ENCODE assay signal across 17 cellular contexts in genomic region chr10:97434055-97434454, GRCh38. TPM values are rescaled to one million over a fixed set of nuclear protein-coding genes. Genes with fewer than 3 reads are reported as not detected.
DNase-seq lines count a peak whose midpoint lies in the region; ATAC-seq, FAIRE-seq and TF ChIP-seq lines count a peak whose summit lies in the region.
"Had no signal": no experiment of that assay in that cellular context is flagged by ENCODE, and none has a peak within 500 bp of the region (broad histone marks: within the 10 kb centered on the region; RNA-seq: fewer than 3 reads in every experiment).

No MANE protein-coding gene starts in this region.

- intact Hi-C loops in activated CD4-positive, alpha-beta T cell treated with anti-CD3 and anti-CD28 coated beads for 36 hours (cut with DNase I, micrococcal nuclease): no loop called here
- intact Hi-C loops in HepG2 (cut with micrococcal nuclease; ENCODE audit: unreplicated experiment): no loop called here

- H3K9me3 ChIP-seq in HepG2 (ENCODE audit: low read length): no peaks in the 10 kb centered on the region
- H3K9me3 ChIP-seq: upper lobe of left lung had no signal

- BruUV-seq in HepG2 (replicated peaks; lab: Mats Ljungman, UMichigan): no TSS peak

- CTCF ChIA-PET in activated CD4-positive, alpha-beta T cell treated with anti-CD3 and anti-CD28 coated beads for 36 hours (lab: Charles Lee): interaction anchor here (0.9 to 2.9 kb wide), 2 partner anchors 10 to 21 kb away, joined by 3 to 15 read pairs; no protein-coding TSS in a partner anchor
- CTCF ChIA-PET in RWPE1 (lab: Yijun Ruan, JAX) (interaction anchor here (0.6 to 1.2 kb wide), 4 partner anchors 9 to 34 kb away, joined by 3 to 4 read pairs (median 3); no protein-coding TSS in a partner anchor), HepG2 (lab: Yijun Ruan, JAX; ENCODE audit: low intra/inter-chr PET ratio, low total read pairs) (no interaction called here)

- DNase-seq in activated CD4-positive, alpha-beta T cell treated with anti-CD3 and anti-CD28 coated beads for 36 hours: no peak
- DNase-seq in activated CD4-positive, alpha-beta T cell treated with anti-CD3 and anti-CD28 coated beads, Interleukin-2, amount 50 U/mL, for 4 hours: no peak
- DNase-seq in GM12892 (ENCODE audit: insufficient read length): no peak
- no peak for DNase-seq in RWPE1 (ENCODE audit: low spot score)
- no peak for DNase-seq in HepG2 (ENCODE audit: low spot score)
- DNase-seq in T-helper 2 cell treated with Interferon-gamma antibody and Interleukin-4, amounts not matched to agents 5 μg/mL and 100 μg/mL, for 36 hours (ENCODE audit: low spot score): no peak
- no peak for DNase-seq in effector CD4-positive, alpha-beta T cell
- DNase-seq: activated CD4-positive, alpha-beta T cell treated with anti-CD3 and anti-CD28 coated beads for 48 hours; activated gamma-delta T cell treated with Interleukin-2 at 50 U/mL for 16 hours; EL; GOT3; PC-9; upper lobe of left lung had no signal

- H3K27ac Mint-ChIP-seq in activated CD4-positive, alpha-beta T cell treated with anti-CD3 and anti-CD28 coated beads for 36 hours: peak overlapping the region; percentile 56
- H3K27ac Mint-ChIP-seq in T-helper 2 cell treated with Interferon-gamma antibody and Interleukin-4, amounts not matched to agents 5 μg/mL and 100 μg/mL, for 36 hours: no peak overlapping the region
- H3K27ac Mint-ChIP-seq: T-helper 1 cell treated with Interleukin-12 subunit alpha and Interleukin-12 subunit beta and Interleukin-4 antibody, amounts not matched to agents 30 μg/mL and 1 μg/mL, for 36 hours had no signal

- peak; percentile 45 for ATAC-seq in activated CD4-positive, alpha-beta T cell treated with anti-CD3 and anti-CD28 coated beads for 36 hours
- peak; percentile 69 for ATAC-seq in HepG2
- ATAC-seq in HG03280 (IDR thresholded peaks at IDR 0.05; ENCODE audit: unreplicated experiment): no peak

- in situ Hi-C loops in HepG2 (cut with HindIII; ENCODE audit: extremely low pct_ligation_motif_present, low pct_unique_long_range_greater_than_20kb): no loop called here

- peaks cover 16% of the 10 kb centered on the region for H3K4me1 Mint-ChIP-seq in activated CD4-positive, alpha-beta T cell treated with anti-CD3 and anti-CD28 coated beads for 36 hours
- H3K4me1 Mint-ChIP-seq in T-helper 2 cell treated with Interferon-gamma antibody and Interleukin-4, amounts not matched to agents 5 μg/mL and 100 μg/mL, for 36 hours (ENCODE audit: low read depth): peaks cover 8% of the 10 kb centered on the region

- no peak overlapping the region for H3K4me3 ChIP-seq in HepG2 (replicated peaks in 1 of 3; ENCODE audit: insufficient read depth in 1 of 3, low read depth in 2 of 3, low read length in 3 of 3)
- H3K4me3 ChIP-seq: PC-9, upper lobe of left lung had no signal

- peaks cover 53% of the 10 kb centered on the region for H3K36me3 Mint-ChIP-seq in activated CD4-positive, alpha-beta T cell treated with anti-CD3 and anti-CD28 coated beads for 36 hours (ENCODE audit: low read depth)
- peaks cover 54% of the 10 kb centered on the region for H3K36me3 Mint-ChIP-seq in T-helper 2 cell treated with Interferon-gamma antibody and Interleukin-4, amounts not matched to agents 5 μg/mL and 100 μg/mL, for 36 hours (ENCODE audit: low read depth)

- H3K27ac ChIP-seq in RWPE1: peak overlapping the region; percentile 56
- no peak overlapping the region for H3K27ac ChIP-seq in HepG2 (ENCODE audit: extremely low read length, insufficient read depth, low read length)
- H3K27ac ChIP-seq: upper lobe of left lung had no signal

- TF ChIP-seq CTCF in RWPE1 (conservative IDR thresholded peaks at IDR 0.05; ENCODE audit: low read depth) (no peak), HepG2 (CRISPR knock-in tag; IDR thresholded peaks at IDR 0.05) (0 out of 2 replicates have a peak, but pooled peaks have one; percentile 21)

- no peak overlapping the region for H3K9ac ChIP-seq in HepG2 (ENCODE audit: insufficient read depth, low read depth, low read length)

- peaks cover 15% of the 10 kb centered on the region for H3K4me1 ChIP-seq in HepG2 (ENCODE audit: insufficient read depth, low read length)

- H3K27me3 Mint-ChIP-seq in activated CD4-positive, alpha-beta T cell treated with anti-CD3 and anti-CD28 coated beads for 36 hours: no peaks in the 10 kb centered on the region
- no peaks in the 10 kb centered on the region for H3K27me3 Mint-ChIP-seq in T-helper 2 cell treated with Interferon-gamma antibody and Interleukin-4, amounts not matched to agents 5 μg/mL and 100 μg/mL, for 36 hours (ENCODE audit: low read depth)

- peaks cover 15% of the 10 kb centered on the region for H4K20me1 ChIP-seq in HepG2 (ENCODE audit: insufficient read depth, low read length)

- POLR2A ChIA-PET in activated CD4-positive, alpha-beta T cell treated with anti-CD3 and anti-CD28 coated beads for 36 hours (lab: Charles Lee): interaction anchor here (0.8 to 2.1 kb wide), 3 partner anchors 16 to 33 kb away, joined by 3 to 9 read pairs (median 4); partner anchors contain the start of gene RRP12
- POLR2A ChIA-PET in RWPE1 (lab: Yijun Ruan, JAX; ENCODE audit: low non-redundant PET): no interaction called here
- POLR2A ChIA-PET in HepG2 (lab: Yijun Ruan, JAX): interaction anchor here (1.3 to 1.5 kb wide), 3 partner anchors 11 to 26 kb away, joined by 3 to 4 read pairs (median 4); no protein-coding TSS in a partner anchor

- H3K36me3 ChIP-seq in HepG2 (replicated peaks in 1 of 2; ENCODE audit: control insufficient read depth in 1 of 2, insufficient read depth in 2 of 2, low read length in 2 of 2): peaks cover 10 to 51% of the 10 kb centered on the region in 2 experiments

- TF ChIP-seq POLR2A in GM12892 (IDR thresholded peaks at IDR 0.05; ENCODE audit: low read depth, low read length): peak; percentile 40; the same call in 1 of the 2 replicates
- 0 out of 4 replicates have a peak, but pooled peaks of 1 of the 2 experiments have one; percentile 20 for TF ChIP-seq POLR2A in HepG2 (IDR thresholded peaks at IDR 0.05; ENCODE audit: insufficient read depth in 1 of 2, low read depth in 2 of 2, low read length in 2 of 2)

- peaks cover 10% of the 10 kb centered on the region for H3K79me2 ChIP-seq in HepG2 (ENCODE audit: insufficient read depth, low read length)

- no peak overlapping the region for H3K4me3 Mint-ChIP-seq in activated CD4-positive, alpha-beta T cell treated with anti-CD3 and anti-CD28 coated beads for 36 hours
- H3K4me3 Mint-ChIP-seq in T-helper 2 cell treated with Interferon-gamma antibody and Interleukin-4, amounts not matched to agents 5 μg/mL and 100 μg/mL, for 36 hours: no peak overlapping the region
- H3K4me3 Mint-ChIP-seq: T-helper 1 cell treated with Interleukin-12 subunit alpha and Interleukin-12 subunit beta and Interleukin-4 antibody, amounts not matched to agents 30 μg/mL and 1 μg/mL, for 36 hours had no signal

- H3K27me3 ChIP-seq in HepG2 (ENCODE audit: control insufficient read depth in 1 of 2, insufficient read depth in 2 of 2, low read length in 2 of 2): no peaks in the 10 kb centered on the region
- H3K27me3 ChIP-seq: upper lobe of left lung had no signal

- no peak for TF ChIP-seq RAD21 in HepG2 (CRISPR knock-in tag; IDR thresholded peaks at IDR 0.05)

- FAIRE-seq in GM12892 (lab: Jason Lieb, UNC) (no peak), HepG2 (lab: Jason Lieb, UNC) (no peak)
- FAIRE-seq: endometrium, keratinocyte had no signal

- TF ChIP-seq EP300 in HepG2 (IDR thresholded peaks at IDR 0.05; ENCODE audit: low read depth in 2 of 2, low read length in 2 of 2) (no peak), HepG2 (CRISPR knock-in tag; IDR thresholded peaks at IDR 0.05; ENCODE audit: borderline replicate concordance) (no peak)

- no peak overlapping the region for H2AFZ ChIP-seq in HepG2 (ENCODE audit: low read length)
- H2AFZ ChIP-seq: PC-9 had no signal

- H3K9me3 Mint-ChIP-seq in activated CD4-positive, alpha-beta T cell treated with anti-CD3 and anti-CD28 coated beads for 36 hours (ENCODE audit: low read depth): no peaks in the 10 kb centered on the region
- no peaks in the 10 kb centered on the region for H3K9me3 Mint-ChIP-seq in T-helper 2 cell treated with Interferon-gamma antibody and Interleukin-4, amounts not matched to agents 5 μg/mL and 100 μg/mL, for 36 hours
- H3K9me3 Mint-ChIP-seq: T-helper 1 cell treated with Interleukin-12 subunit alpha and Interleukin-12 subunit beta and Interleukin-4 antibody, amounts not matched to agents 30 μg/mL and 1 μg/mL, for 36 hours had no signal

- H3K4me2 ChIP-seq in HepG2 (ENCODE audit: low read depth, low read length): no peak overlapping the region
- H3K4me2 ChIP-seq: PC-9 had no signal

RNA-seq across cellular contexts. Expression of gene PGAM1, which starts 8.1 kb away (rescaled TPM):
- 1,000 to 10,000 TPM; 1,151 to 1,499 TPM for total RNA-seq in activated CD4-positive, alpha-beta T cell treated with anti-CD3 and anti-CD28 coated beads for 36 hours
- 1,051 TPM for polyA plus RNA-seq in GM12892 (2012; ENCODE audit: missing spikeins)
- total RNA-seq in HepG2 (2016; rRNA removed; fragmentation: Illumina TruSeq; extraction: Trizol): 354 and 442 TPM in 2 replicates
- 44.3 and 47.0 TPM in 2 replicates for total RNA-seq in HepG2 (2016; cell fraction: cytosol; rRNA removed; fragmentation: Illumina TruSeq; extraction: Trizol; ENCODE audit: low read depth)
- total RNA-seq in HepG2 (2016; cell fraction: insoluble cytoplasmic fraction; rRNA removed; fragmentation: Illumina TruSeq; extraction: Trizol): 352 and 439 TPM in 2 replicates
- total RNA-seq in HepG2 (2016; cell fraction: membrane; rRNA removed; fragmentation: Illumina TruSeq; extraction: Trizol): 128 and 141 TPM in 2 replicates
- total RNA-seq in HepG2 (2016; cell fraction: nucleus; rRNA removed; fragmentation: Illumina TruSeq; extraction: Trizol): 126 and 144 TPM in 2 replicates
- polyA plus RNA-seq in HepG2 (2011; rRNA removed): 403 and 483 TPM in 2 replicates
- 471 and 548 TPM in 2 replicates for polyA plus RNA-seq in HepG2 (2011; cell fraction: cytosol; rRNA removed)
- polyA plus RNA-seq in HepG2 (2011; cell fraction: nucleus; rRNA removed): 110 and 124 TPM in 2 replicates
- polyA plus RNA-seq in HepG2 (2012): 318 and 342 TPM in 2 replicates
- polyA plus RNA-seq in HepG2 (2016; cell fraction: cytosol; fragmentation: Illumina TruSeq; extraction: Trizol; ENCODE audit: low read depth): 50.9 and 54.4 TPM in 2 replicates
- polyA plus RNA-seq in HepG2 (2016; cell fraction: insoluble cytoplasmic fraction; fragmentation: Illumina TruSeq; extraction: Trizol; ENCODE audit: low read depth): 474 and 488 TPM in 2 replicates
- polyA plus RNA-seq in HepG2 (2016; cell fraction: membrane; fragmentation: Illumina TruSeq; extraction: Trizol; ENCODE audit: low read depth): 112 and 113 TPM in 2 replicates
- 181 and 193 TPM in 2 replicates for polyA plus RNA-seq in HepG2 (2016; cell fraction: nucleus; fragmentation: Illumina TruSeq; extraction: Trizol; ENCODE audit: insufficient read depth, low read depth)
- polyA minus RNA-seq in HepG2 (2011; rRNA and poly(A)+ RNA removed; ENCODE audit: low replicate concordance): 592 and 624 TPM in 2 replicates
- polyA minus RNA-seq in HepG2 (2011; cell fraction: cytosol; rRNA and poly(A)+ RNA removed): 212 and 243 TPM in 2 replicates
- 56.7 and 63.2 TPM in 2 replicates for polyA minus RNA-seq in HepG2 (2011; cell fraction: nucleus; rRNA and poly(A)+ RNA removed)

RNA-seq across cellular contexts. Expression of gene EXOSC1, which starts 11.8 kb away (rescaled TPM):
- total RNA-seq in activated CD4-positive, alpha-beta T cell treated with anti-CD3 and anti-CD28 coated beads for 36 hours: 10 to 100 TPM; 52.3 to 54.2 TPM
- 63.1 TPM for polyA plus RNA-seq in GM12892 (2012; ENCODE audit: missing spikeins)
- 39.9 and 47.6 TPM in 2 replicates for total RNA-seq in HepG2 (2016; rRNA removed; fragmentation: Illumina TruSeq; extraction: Trizol)
- 23.7 and 27.6 TPM in 2 replicates for total RNA-seq in HepG2 (2016; cell fraction: cytosol; rRNA removed; fragmentation: Illumina TruSeq; extraction: Trizol; ENCODE audit: low read depth)
- 37.7 and 48.0 TPM in 2 replicates for total RNA-seq in HepG2 (2016; cell fraction: insoluble cytoplasmic fraction; rRNA removed; fragmentation: Illumina TruSeq; extraction: Trizol)
- total RNA-seq in HepG2 (2016; cell fraction: membrane; rRNA removed; fragmentation: Illumina TruSeq; extraction: Trizol): 24.0 and 25.8 TPM in 2 replicates
- total RNA-seq in HepG2 (2016; cell fraction: nucleus; rRNA removed; fragmentation: Illumina TruSeq; extraction: Trizol): 16.9 and 23.2 TPM in 2 replicates
- polyA plus RNA-seq in HepG2 (2011; rRNA removed): 36.3 and 38.0 TPM in 2 replicates
- polyA plus RNA-seq in HepG2 (2011; cell fraction: cytosol; rRNA removed): 37.5 and 37.9 TPM in 2 replicates
- polyA plus RNA-seq in HepG2 (2011; cell fraction: nucleus; rRNA removed): 14.0 and 17.7 TPM in 2 replicates
- polyA plus RNA-seq in HepG2 (2012): 31.8 and 32.0 TPM in 2 replicates
- polyA plus RNA-seq in HepG2 (2016; cell fraction: cytosol; fragmentation: Illumina TruSeq; extraction: Trizol; ENCODE audit: low read depth): 21.2 and 21.7 TPM in 2 replicates
- 59.8 and 61.6 TPM in 2 replicates for polyA plus RNA-seq in HepG2 (2016; cell fraction: insoluble cytoplasmic fraction; fragmentation: Illumina TruSeq; extraction: Trizol; ENCODE audit: low read depth)
- 21.5 and 23.2 TPM in 2 replicates for polyA plus RNA-seq in HepG2 (2016; cell fraction: membrane; fragmentation: Illumina TruSeq; extraction: Trizol; ENCODE audit: low read depth)
- 37.6 TPM in 2 replicates for polyA plus RNA-seq in HepG2 (2016; cell fraction: nucleus; fragmentation: Illumina TruSeq; extraction: Trizol; ENCODE audit: insufficient read depth, low read depth)
- 34.4 and 67.4 TPM in 2 replicates for polyA minus RNA-seq in HepG2 (2011; rRNA and poly(A)+ RNA removed; ENCODE audit: low replicate concordance)
- 7.6 and 7.7 TPM in 2 replicates for polyA minus RNA-seq in HepG2 (2011; cell fraction: cytosol; rRNA and poly(A)+ RNA removed)
- polyA minus RNA-seq in HepG2 (2011; cell fraction: nucleus; rRNA and poly(A)+ RNA removed): 10.6 and 14.4 TPM in 2 replicates

RNA-seq across cellular contexts. Expression of gene ZDHHC16, which starts 11.9 kb away (rescaled TPM):
- total RNA-seq in activated CD4-positive, alpha-beta T cell treated with anti-CD3 and anti-CD28 coated beads for 36 hours: 10 to 100 TPM; 34.6 to 42.8 TPM
- 21.8 TPM for polyA plus RNA-seq in GM12892 (2012; ENCODE audit: missing spikeins)
- 30.2 and 41.8 TPM in 2 replicates for total RNA-seq in HepG2 (2016; rRNA removed; fragmentation: Illumina TruSeq; extraction: Trizol)
- total RNA-seq in HepG2 (2016; cell fraction: cytosol; rRNA removed; fragmentation: Illumina TruSeq; extraction: Trizol; ENCODE audit: low read depth): 84.0 and 92.7 TPM in 2 replicates
- total RNA-seq in HepG2 (2016; cell fraction: insoluble cytoplasmic fraction; rRNA removed; fragmentation: Illumina TruSeq; extraction: Trizol): 25.9 and 43.5 TPM in 2 replicates
- 104 and 115 TPM in 2 replicates for total RNA-seq in HepG2 (2016; cell fraction: membrane; rRNA removed; fragmentation: Illumina TruSeq; extraction: Trizol)
- 30.7 and 33.0 TPM in 2 replicates for total RNA-seq in HepG2 (2016; cell fraction: nucleus; rRNA removed; fragmentation: Illumina TruSeq; extraction: Trizol)
- polyA plus RNA-seq in HepG2 (2011; rRNA removed): 40.8 and 49.4 TPM in 2 replicates
- 50.8 and 52.5 TPM in 2 replicates for polyA plus RNA-seq in HepG2 (2011; cell fraction: cytosol; rRNA removed)
- 59.0 and 60.8 TPM in 2 replicates for polyA plus RNA-seq in HepG2 (2011; cell fraction: nucleus; rRNA removed)
- polyA plus RNA-seq in HepG2 (2012): 15.7 and 18.2 TPM in 2 replicates
- polyA plus RNA-seq in HepG2 (2016; cell fraction: cytosol; fragmentation: Illumina TruSeq; extraction: Trizol; ENCODE audit: low read depth): 102 and 121 TPM in 2 replicates
- polyA plus RNA-seq in HepG2 (2016; cell fraction: insoluble cytoplasmic fraction; fragmentation: Illumina TruSeq; extraction: Trizol; ENCODE audit: low read depth): 34.1 and 41.4 TPM in 2 replicates
- polyA plus RNA-seq in HepG2 (2016; cell fraction: membrane; fragmentation: Illumina TruSeq; extraction: Trizol; ENCODE audit: low read depth): 122 and 132 TPM in 2 replicates
- polyA plus RNA-seq in HepG2 (2016; cell fraction: nucleus; fragmentation: Illumina TruSeq; extraction: Trizol; ENCODE audit: insufficient read depth, low read depth): 55.7 and 56.8 TPM in 2 replicates
- 142 and 286 TPM in 2 replicates for polyA minus RNA-seq in HepG2 (2011; rRNA and poly(A)+ RNA removed; ENCODE audit: low replicate concordance)
- 20.4 TPM in 2 replicates for polyA minus RNA-seq in HepG2 (2011; cell fraction: cytosol; rRNA and poly(A)+ RNA removed)
- polyA minus RNA-seq in HepG2 (2011; cell fraction: nucleus; rRNA and poly(A)+ RNA removed): 33.9 and 35.7 TPM in 2 replicates

RNA-seq across cellular contexts. Expression of gene RRP12, which starts 32.9 kb away (rescaled TPM):
- total RNA-seq in activated CD4-positive, alpha-beta T cell treated with anti-CD3 and anti-CD28 coated beads for 36 hours: 10 to 100 TPM; 45.9 to 49.4 TPM
- 14.5 TPM for polyA plus RNA-seq in GM12892 (2012; ENCODE audit: missing spikeins)
- 30.6 and 39.4 TPM in 2 replicates for total RNA-seq in HepG2 (2016; rRNA removed; fragmentation: Illumina TruSeq; extraction: Trizol)
- total RNA-seq in HepG2 (2016; cell fraction: cytosol; rRNA removed; fragmentation: Illumina TruSeq; extraction: Trizol; ENCODE audit: low read depth): 40.0 and 40.9 TPM in 2 replicates
- 23.4 and 36.6 TPM in 2 replicates for total RNA-seq in HepG2 (2016; cell fraction: insoluble cytoplasmic fraction; rRNA removed; fragmentation: Illumina TruSeq; extraction: Trizol)
- total RNA-seq in HepG2 (2016; cell fraction: membrane; rRNA removed; fragmentation: Illumina TruSeq; extraction: Trizol): 11.2 and 11.4 TPM in 2 replicates
- 31.1 and 33.1 TPM in 2 replicates for total RNA-seq in HepG2 (2016; cell fraction: nucleus; rRNA removed; fragmentation: Illumina TruSeq; extraction: Trizol)
- polyA plus RNA-seq in HepG2 (2011; rRNA removed): 13.2 and 18.6 TPM in 2 replicates
- polyA plus RNA-seq in HepG2 (2011; cell fraction: cytosol; rRNA removed): 5.0 and 5.1 TPM in 2 replicates
- polyA plus RNA-seq in HepG2 (2011; cell fraction: nucleus; rRNA removed): 51.4 and 59.2 TPM in 2 replicates
- polyA plus RNA-seq in HepG2 (2012): 17.9 and 28.3 TPM in 2 replicates
- polyA plus RNA-seq in HepG2 (2016; cell fraction: cytosol; fragmentation: Illumina TruSeq; extraction: Trizol; ENCODE audit: low read depth): 6.7 and 7.7 TPM in 2 replicates
- polyA plus RNA-seq in HepG2 (2016; cell fraction: insoluble cytoplasmic fraction; fragmentation: Illumina TruSeq; extraction: Trizol; ENCODE audit: low read depth): 20.0 and 25.7 TPM in 2 replicates
- 4.0 and 4.5 TPM in 2 replicates for polyA plus RNA-seq in HepG2 (2016; cell fraction: membrane; fragmentation: Illumina TruSeq; extraction: Trizol; ENCODE audit: low read depth)
- 51.3 and 56.0 TPM in 2 replicates for polyA plus RNA-seq in HepG2 (2016; cell fraction: nucleus; fragmentation: Illumina TruSeq; extraction: Trizol; ENCODE audit: insufficient read depth, low read depth)
- 43.7 and 49.7 TPM in 2 replicates for polyA minus RNA-seq in HepG2 (2011; rRNA and poly(A)+ RNA removed; ENCODE audit: low replicate concordance)
- polyA minus RNA-seq in HepG2 (2011; cell fraction: cytosol; rRNA and poly(A)+ RNA removed): 12.0 and 15.7 TPM in 2 replicates
- polyA minus RNA-seq in HepG2 (2011; cell fraction: nucleus; rRNA and poly(A)+ RNA removed): 22.4 and 29.6 TPM in 2 replicates
